1 cellular context compared by ENCODE assay signal in genomic region chr19:6022570-6023049, GRCh38.
TF ChIP-seq lines count a peak whose summit lies in the region.

No MANE protein-coding gene starts in this region.

TF ChIP-seq in HepG2, 621 proteins besides CTCF, POLR2A, EP300 and RAD21 (continues in another document):
- TF ChIP-seq ONECUT2 (CRISPR knock-in tag; IDR thresholded peaks at IDR 0.05) (no peak), ZNF343 (CRISPR knock-in tag; IDR thresholded peaks at IDR 0.05) (0 out of 2 replicates have a peak, but pooled peaks have one; percentile 32), LBX2 (CRISPR knock-in tag; IDR thresholded peaks at IDR 0.05; ENCODE audit: borderline replicate concordance) (0 out of 2 replicates have a peak, but pooled peaks have one; percentile 46), ZNF75D (CRISPR knock-in tag; IDR thresholded peaks at IDR 0.05; ENCODE audit: borderline replicate concordance) (no peak), EED (CRISPR knock-in tag; IDR thresholded peaks at IDR 0.05) (no peak), ZBTB40 (IDR thresholded peaks at IDR 0.05) (no peak), ZBTB40 (CRISPR knock-in tag; IDR thresholded peaks at IDR 0.05) (0 out of 2 replicates have a peak, but pooled peaks have one; percentile 0), ZFP36L2 (CRISPR knock-in tag; IDR thresholded peaks at IDR 0.05) (no peak), SP4 (CRISPR knock-in tag; IDR thresholded peaks at IDR 0.05) (no peak), ZNF737 (CRISPR knock-in tag; IDR thresholded peaks at IDR 0.05; ENCODE audit: borderline replicate concordance) (no peak), FUBP1 (CRISPR knock-in tag; IDR thresholded peaks at IDR 0.05; ENCODE audit: borderline replicate concordance) (no peak), KDM3A (CRISPR knock-in tag; IDR thresholded peaks at IDR 0.05; ENCODE audit: low read depth) (0 out of 2 replicates have a peak, but pooled peaks have one; percentile 9), ZNF597 (CRISPR knock-in tag; IDR thresholded peaks at IDR 0.05) (no peak), PAX8 (CRISPR knock-in tag; IDR thresholded peaks at IDR 0.05; ENCODE audit: borderline replicate concordance) (0 out of 2 replicates have a peak, but pooled peaks have one; percentile 27), CHCHD3 (CRISPR knock-in tag; IDR thresholded peaks at IDR 0.05) (no peak), MIER2 (CRISPR knock-in tag; IDR thresholded peaks at IDR 0.05) (no peak), USF2 (IDR thresholded peaks at IDR 0.05; ENCODE audit: low read depth, low read length) (no peak), USF2 (CRISPR knock-in tag; IDR thresholded peaks at IDR 0.05; ENCODE audit: borderline replicate concordance) (no peak), POGZ (CRISPR knock-in tag; IDR thresholded peaks at IDR 0.05) (no peak), HDAC6 (IDR thresholded peaks at IDR 0.05; ENCODE audit: low read depth, low read length) (no peak), NFKB2 (CRISPR knock-in tag; IDR thresholded peaks at IDR 0.05; ENCODE audit: borderline replicate concordance) (no peak), KLF11 (CRISPR knock-in tag; IDR thresholded peaks at IDR 0.05) (no peak), ZNF747 (CRISPR knock-in tag; IDR thresholded peaks at IDR 0.05; ENCODE audit: borderline replicate concordance) (0 out of 2 replicates have a peak, but pooled peaks have one; percentile 8), PRDM15 (CRISPR knock-in tag; IDR thresholded peaks at IDR 0.05) (no peak), SCMH1 (CRISPR knock-in tag; IDR thresholded peaks at IDR 0.05; ENCODE audit: borderline replicate concordance) (no peak), FOXC1 (CRISPR knock-in tag; IDR thresholded peaks at IDR 0.05; ENCODE audit: borderline replicate concordance) (peak; percentile 26; the same call in 1 of the 2 replicates), NFAT5 (CRISPR knock-in tag; IDR thresholded peaks at IDR 0.05) (no peak), ZFP41 (CRISPR knock-in tag; IDR thresholded peaks at IDR 0.05; ENCODE audit: borderline replicate concordance) (no peak)
